ENCODE assay signal across 12 cellular contexts in the genomic region with DNA sequence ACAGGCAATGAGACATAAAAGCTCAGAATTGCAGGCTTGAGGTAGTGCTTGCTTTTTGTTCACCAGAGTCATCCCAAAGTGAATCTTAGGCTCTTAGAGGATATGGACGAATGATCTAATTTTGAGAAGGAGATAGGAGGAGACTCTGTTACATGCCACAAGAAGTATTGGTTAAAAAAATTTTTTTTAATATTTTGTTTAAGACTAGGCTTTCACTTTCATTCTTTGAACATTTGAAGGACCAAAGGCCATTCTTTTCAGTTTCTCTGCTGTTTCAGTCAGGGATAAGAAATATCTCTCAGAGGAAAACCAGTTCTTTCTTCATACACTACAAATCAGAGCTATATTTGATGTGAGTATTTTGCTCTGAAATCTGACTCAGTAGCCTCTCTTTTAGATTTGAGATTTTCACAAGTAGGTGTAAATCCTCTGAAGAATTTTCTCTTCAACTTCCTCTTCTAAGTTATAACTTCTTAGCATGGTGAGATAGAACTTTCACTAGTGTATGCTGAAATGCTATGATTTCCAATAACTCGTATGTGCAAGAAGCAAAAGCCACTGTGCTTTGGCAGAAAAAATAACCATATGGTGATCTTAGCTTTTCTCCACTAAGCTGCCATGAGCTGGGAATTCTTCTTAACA. TPM values are rescaled to one million over a fixed set of nuclear protein-coding genes. Genes with fewer than 3 reads are reported as not detected.
DNase-seq lines count a peak whose midpoint lies in the region; ATAC-seq lines count a peak whose summit lies in the region.
"Had no signal": no experiment of that assay in that cellular context is flagged by ENCODE, and none has a peak within 500 bp of the region (broad histone marks: within the 10 kb centered on the region; RNA-seq: fewer than 3 reads in every experiment).

No MANE protein-coding gene starts in this region.

- H3K4me3 Mint-ChIP-seq in natural killer cell treated with Interleukin-12 subunit alpha and Interleukin-12 subunit beta and Interleukin-15 and Interleukin-18, amount 100 ng/mL, for 72 hours = no peak overlapping the region
- H3K4me3 Mint-ChIP-seq: activated B cell treated with CpG ODN at 0.5 μM for 24 hours; stimulated activated naive CD8-positive, alpha-beta T cell treated with anti-CD3 and anti-CD28 coated beads, Interleukin-15, Interleukin-2, amounts not matched to agents 100 ng/mL and 50 ng/mL, for 24 hours had no signal

- H3K9me3 Mint-ChIP-seq in natural killer cell treated with Interleukin-12 subunit alpha and Interleukin-12 subunit beta and Interleukin-15 and Interleukin-18, amount 100 ng/mL, for 72 hours = no peaks in the 10 kb centered on the region
- H3K9me3 Mint-ChIP-seq: activated B cell treated with CpG ODN at 0.5 μM for 24 hours; stimulated activated naive CD8-positive, alpha-beta T cell treated with anti-CD3 and anti-CD28 coated beads, Interleukin-15, Interleukin-2, amounts not matched to agents 100 ng/mL and 50 ng/mL, for 24 hours had no signal

- H3K36me3 Mint-ChIP-seq in natural killer cell treated with Interleukin-12 subunit alpha and Interleukin-12 subunit beta and Interleukin-15 and Interleukin-18, amount 100 ng/mL, for 72 hours = no peaks in the 10 kb centered on the region

- H3K4me1 Mint-ChIP-seq in natural killer cell treated with Interleukin-12 subunit alpha and Interleukin-12 subunit beta and Interleukin-15 and Interleukin-18, amount 100 ng/mL, for 72 hours (ENCODE audit: low read depth in 2 of 2) = no peaks in the 10 kb centered on the region

- DNase-seq in pons (ENCODE audit: low spot score) (peak; percentile 46), A172 (ENCODE audit: low spot score) (no peak)
- no peak for DNase-seq in NK-92 treated with Interleukin-12 subunit alpha and Interleukin-12 subunit beta, amount 100 ng/mL, for 24 hours (lab: John Stamatoyannopoulos, UW)
- DNase-seq in natural killer cell treated with Interleukin-12 subunit alpha and Interleukin-12 subunit beta and Interleukin-15 and Interleukin-18, amount 100 ng/mL, for 72 hours (ENCODE audit: low spot score) = no peak
- DNase-seq: activated B cell treated with CpG ODN at 0.5 μM for 24 hours, Kasumi-1, mesenchymal stem cell, NCI-H1436 treated with DMSO at 0.1 percent for 48 hours had no signal

- H3K27me3 Mint-ChIP-seq in natural killer cell treated with Interleukin-12 subunit alpha and Interleukin-12 subunit beta and Interleukin-15 and Interleukin-18, amount 100 ng/mL, for 72 hours = peaks cover 0 to 7% of the 10 kb centered on the region in 2 donors

- H3K27ac ChIP-seq in cingulate gyrus (ENCODE audit: low read depth, low read length) = peak overlapping the region; percentile 78

- H3K27ac Mint-ChIP-seq in natural killer cell treated with Interleukin-12 subunit alpha and Interleukin-12 subunit beta and Interleukin-15 and Interleukin-18, amount 100 ng/mL, for 72 hours = no peak overlapping the region
- H3K27ac Mint-ChIP-seq: activated B cell treated with CpG ODN at 0.5 μM for 24 hours; stimulated activated naive CD8-positive, alpha-beta T cell treated with anti-CD3 and anti-CD28 coated beads, Interleukin-15, Interleukin-2, amounts not matched to agents 100 ng/mL and 50 ng/mL, for 24 hours had no signal

- ATAC-seq in GM18511 (IDR thresholded peaks at IDR 0.05; ENCODE audit: unreplicated experiment) = peak; percentile 51
- peak; percentile 40 for ATAC-seq in HG02870 (IDR thresholded peaks at IDR 0.05; ENCODE audit: unreplicated experiment)
- no peak for ATAC-seq in natural killer cell treated with Interleukin-12 subunit alpha and Interleukin-12 subunit beta and Interleukin-15 and Interleukin-18, amount 100 ng/mL, for 72 hours

RNA-seq across cellular contexts. Expression of a gene that starts 24.1 kb away (rescaled TPM):
- not detected in 2 replicates for total RNA-seq in A172 (2014; rRNA removed; shearing (Covaris generic))
- not detected for total RNA-seq in natural killer cell treated with Interleukin-12 subunit alpha and Interleukin-12 subunit beta and Interleukin-15 and Interleukin-18, amount 100 ng/mL, for 72 hours
- total RNA-seq: activated B cell treated with CpG ODN at 0.5 μM for 24 hours had no signal

Comparison
In these comparisons a context has a peak if more than half of its experiments do, and no peak if none do; other contexts are left out.
1. ATAC-seq: peak in GM18511 (single experiment) and HG02870 (single experiment); none in natural killer cell treated with Interleukin-12 subunit alpha and Interleukin-12 subunit beta and Interleukin-15 and Interleukin-18, amount 100 ng/mL, for 72 hours (0 of 2).